Comparison of ENCODE assay signal across 16 cellular contexts in genomic region chr16:65725156-65725845, GRCh38.
DNase-seq lines count a peak whose midpoint lies in the region; ATAC-seq and TF ChIP-seq lines count a peak whose summit lies in the region.
"Had no signal": no experiment of that assay in that cellular context is flagged by ENCODE, and none has a peak within 500 bp of the region (broad histone marks: within the 10 kb centered on the region; RNA-seq: fewer than 3 reads in every experiment).

No MANE protein-coding gene starts in this region.

- no peak for TF ChIP-seq CTCF in AG09309 (IDR thresholded peaks at IDR 0.05; ENCODE audit: control insufficient read depth, insufficient read depth, low read depth, low read length, missing control alignments)

- ATAC-seq in HG03280 (IDR thresholded peaks at IDR 0.05; ENCODE audit: unreplicated experiment) (no peak), HG02759 (IDR thresholded peaks at IDR 0.05; ENCODE audit: unreplicated experiment) (no peak)
- ATAC-seq: activated CD8-positive, alpha-beta memory T cell treated with anti-CD3 and anti-CD28 coated beads, Interleukin-2, amount 10 ng/mL, durations not matched to agents 7 days and 5 days; left lung had no signal

- peak; percentile 61 for DNase-seq in AG09309 (ENCODE audit: low read depth)
- DNase-seq in M059J (ENCODE audit: low read depth), result peak; percentile 76
- peak; percentile 10 for DNase-seq in T1000 (lab: John Stamatoyannopoulos, UW)
- DNase-seq in iris pigment epithelial cell (ENCODE audit: low read depth), result peak; percentile 65
- no peak for DNase-seq in NCI-H526 (lab: John Stamatoyannopoulos, UW)
- DNase-seq in effector CD4-positive, alpha-beta T cell, result no peak
- DNase-seq: activated CD4-positive, CD25-positive, alpha-beta regulatory T cell; activated CD8-positive, alpha-beta memory T cell treated with anti-CD3 and anti-CD28 coated beads, Interleukin-2, amount 10 ng/mL, durations not matched to agents 7 days and 5 days; Calu3; left lung; NCI-H1048; NCI-H2227 treated with DMSO at 0.1 percent for 48 hours had no signal

- H3K4me3 ChIP-seq in AG09309 (ENCODE audit: control insufficient read depth, low read depth, low read length), result no peak overlapping the region
- H3K4me3 ChIP-seq: left lung, prostate gland, suprapubic skin had no signal

Comparison
In these comparisons a context has a peak if more than half of its experiments do, and no peak if none do; other contexts are left out.
1. DNase-seq: peak in AG09309 (single experiment), M059J (single experiment), T1000 (single experiment) and iris pigment epithelial cell (single experiment); none in NCI-H526 (0 of 2) and effector CD4-positive, alpha-beta T cell (single experiment).